Comparison of ENCODE assay signal across 21 cellular contexts in genomic region chr10:116108106-116108505, GRCh38.
A peak's percentile ranks its signal among the peaks of the same experiment; 100 is the strongest.
DNase-seq lines count a peak whose midpoint lies in the region; ATAC-seq, FAIRE-seq and TF ChIP-seq lines count a peak whose summit lies in the region.
"Had no signal": no experiment of that assay in that cellular context is flagged by ENCODE, and none has a peak within 500 bp of the region (broad histone marks: within the 10 kb centered on the region; RNA-seq: fewer than 3 reads in every experiment).

No MANE protein-coding gene starts in this region.

- H3K4me3 ChIP-seq in A549: no peak overlapping the region
- no peak overlapping the region for H3K4me3 ChIP-seq in osteoblast (ENCODE audit: insufficient read depth, low read length)
- H3K4me3 ChIP-seq: BLaER1, HAP-1 had no signal

- H3K27ac ChIP-seq in A549: no peak overlapping the region
- H3K27ac ChIP-seq in osteoblast (ENCODE audit: low read depth, low read length): no peak overlapping the region
- H3K27ac ChIP-seq: BLaER1 had no signal

- POLR2A ChIA-PET in A549 (lab: Yijun Ruan, JAX): no interaction called here

- no peak for FAIRE-seq in A549 (lab: Jason Lieb, UNC)
- FAIRE-seq: GM12891, GM18507, H54 had no signal

- H3K27me3 ChIP-seq in osteoblast (ENCODE audit: insufficient read depth, low read length): no peaks in the 10 kb centered on the region
- H3K27me3 ChIP-seq: BLaER1 had no signal

- no peaks in the 10 kb centered on the region for H3K36me3 ChIP-seq in osteoblast (ENCODE audit: insufficient read depth, low read length)
- H3K36me3 ChIP-seq: BLaER1, HAP-1 had no signal

- H3K9me3 ChIP-seq in A549 (no peaks in the 10 kb centered on the region), osteoblast (ENCODE audit: low read depth, low read length) (no peaks in the 10 kb centered on the region)
- H3K9me3 ChIP-seq: HAP-1 had no signal

- H3K4me2 ChIP-seq in A549 (0 out of 3 replicates have a peak overlapping the region, but pooled peaks have one; percentile 22), osteoblast (ENCODE audit: insufficient read depth, low read length) (no peak overlapping the region)
- H3K4me2 ChIP-seq: BLaER1 had no signal

- no peak for TF ChIP-seq RAD21 in A549 (conservative IDR thresholded peaks at IDR 0.05 in 1 of 2, IDR thresholded peaks at IDR 0.05 in 1 of 2)

- H4K20me1 ChIP-seq in osteoblast (ENCODE audit: insufficient read depth, low read length): no peaks in the 10 kb centered on the region
- H4K20me1 ChIP-seq: BLaER1 had no signal

- WGBS in A549 (ENCODE audit: missing lambda C conversion rate): 22% methylated on average over 3 of the region's 3 CpGs

- ATAC-seq in A549: no peak

- no peak for TF ChIP-seq POLR2A in A549 (IDR thresholded peaks at IDR 0.05; ENCODE audit: low read length)

- CTCF ChIA-PET in A549 (lab: Yijun Ruan, JAX): no interaction called here

- DNase-seq in A549 (ENCODE audit: low read depth in 1 of 2, low spot score in 1 of 2) (peak in 1 of 2 experiments; percentile 10), HuH-7 (ENCODE audit: low spot score) (peak; percentile 16), osteoblast (ENCODE audit: insufficient read length, low spot score, missing footprints) (peak; percentile 59), ureter (ENCODE audit: low spot score) (peak; percentile 8), C1 segment of cervical spinal cord (lab: John Stamatoyannopoulos, UW) (no peak), NCI-H187 treated with DMSO at 0.1 percent for 48 hours (lab: John Stamatoyannopoulos, UW) (no peak), AG20443 (ENCODE audit: low spot score) (no peak)
- DNase-seq: 8988T; Calu3; CD4-positive, alpha-beta T cell; CD8-positive, alpha-beta memory T cell; DMS53; DMS79 treated with DMSO at 0.1 percent for 48 hours; GF-D8; GOT3; HFFc6 had no signal

- TF ChIP-seq CTCF in A549 (IDR thresholded peaks at IDR 0.05): no peak
- TF ChIP-seq CTCF in osteoblast (IDR thresholded peaks at IDR 0.05; ENCODE audit: extremely low read depth, low read depth, low read length): no peak

- no peaks in the 10 kb centered on the region for H3K79me2 ChIP-seq in osteoblast (ENCODE audit: insufficient read depth, low read length)

- no peak overlapping the region for H2AFZ ChIP-seq in osteoblast (ENCODE audit: low read length)

- no peak for TF ChIP-seq EP300 in A549 (IDR thresholded peaks at IDR 0.05)

- H3K4me1 ChIP-seq in A549 (no peaks in the 10 kb centered on the region), osteoblast (ENCODE audit: insufficient read depth, low read length) (no peaks in the 10 kb centered on the region)
- H3K4me1 ChIP-seq: BLaER1, HAP-1 had no signal

TF ChIP-seq in A549, 52 proteins besides CTCF, POLR2A, EP300 and RAD21:
- no peak for TF ChIP-seq FOXS1 (CRISPR knock-in tag; IDR thresholded peaks at IDR 0.05)
- TF ChIP-seq REST (IDR thresholded peaks at IDR 0.05): no peak
- TF ChIP-seq NR3C1 (IDR thresholded peaks at IDR 0.05): no peak
- TF ChIP-seq POLR2AphosphoS2 (conservative IDR thresholded peaks at IDR 0.05; ENCODE audit: low read length): no peak
- no peak for TF ChIP-seq USF2 (IDR thresholded peaks at IDR 0.05)
- no peak for TF ChIP-seq MAFK (IDR thresholded peaks at IDR 0.05; ENCODE audit: partially characterized antibody)

Comparison
In these comparisons a context has a peak if more than half of its experiments do, and no peak if none do; other contexts are left out.
1. DNase-seq: peak in HuH-7 (single experiment), osteoblast (single experiment) and ureter (single experiment); none in C1 segment of cervical spinal cord (0 of 14), NCI-H187 treated with DMSO at 0.1 percent for 48 hours (single experiment) and AG20443 (single experiment).